1 cellular context compared by ENCODE assay signal in genomic region chr15:31088672-31089360, GRCh38.
TF ChIP-seq lines count a peak whose summit lies in the region.

No MANE protein-coding gene starts in this region.

TF ChIP-seq in GM23338, 12 proteins besides CTCF, POLR2A, EP300 and RAD21 (continued from another document):
- no peak for TF ChIP-seq ZNF462 (CRISPR knock-in tag; IDR thresholded peaks at IDR 0.05)
- no peak for TF ChIP-seq REST (IDR thresholded peaks at IDR 0.05; ENCODE audit: unreplicated experiment)
- TF ChIP-seq JUNB (IDR thresholded peaks at IDR 0.05; ENCODE audit: unreplicated experiment) = no peak
- TF ChIP-seq ZNF331 (CRISPR knock-in tag; IDR thresholded peaks at IDR 0.05; ENCODE audit: low read depth) = no peak
- TF ChIP-seq POLR2AphosphoS5 (IDR thresholded peaks at IDR 0.05; ENCODE audit: low read depth) = no peak
- no peak for TF ChIP-seq STAT1 (IDR thresholded peaks at IDR 0.05; ENCODE audit: unreplicated experiment)
TF ChIP-seq in GM23338: peak in this region for 0.
